1 cellular context compared by ENCODE assay signal in the genomic region with DNA sequence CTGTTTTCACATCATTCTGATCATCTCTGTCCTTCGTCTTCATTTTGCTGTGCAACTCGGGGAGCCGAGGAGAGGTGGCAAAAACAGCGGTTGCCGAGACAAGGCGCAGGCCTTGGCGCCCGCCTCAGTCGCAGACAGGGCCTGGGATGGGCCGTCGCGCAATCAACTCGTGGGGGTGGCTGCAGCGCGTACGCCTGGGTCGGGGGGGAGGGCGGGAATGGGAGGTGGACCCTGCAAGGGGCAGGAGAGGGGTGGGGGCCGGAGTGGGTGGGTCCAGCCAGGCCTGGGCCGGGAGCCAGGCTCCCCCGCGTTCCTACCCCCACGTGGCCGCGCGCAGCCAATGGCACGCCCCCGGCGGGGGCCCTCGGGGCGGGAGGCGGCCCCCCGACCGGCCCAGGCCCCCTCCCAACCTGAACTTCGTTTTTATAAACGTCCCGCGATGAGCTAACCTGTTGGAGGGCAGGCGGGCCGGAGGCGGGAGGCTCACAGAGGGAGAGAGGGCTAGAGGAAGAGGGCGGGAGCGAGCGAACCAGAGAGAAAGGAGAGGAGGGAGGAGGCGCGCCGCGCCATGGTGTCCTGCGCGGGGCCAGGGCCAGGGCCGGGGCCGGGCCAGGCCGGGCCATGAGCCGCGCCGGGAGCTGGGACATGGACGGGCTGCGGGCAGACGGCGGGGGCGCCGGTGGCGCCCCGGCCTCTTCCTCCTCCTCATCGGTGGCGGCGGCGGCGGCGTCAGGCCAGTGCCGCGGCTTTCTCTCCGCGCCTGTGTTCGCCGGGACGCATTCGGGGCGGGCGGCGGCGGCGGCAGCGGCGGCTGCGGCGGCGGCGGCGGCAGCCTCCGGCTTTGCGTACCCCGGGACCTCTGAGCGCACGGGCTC.
TF ChIP-seq lines count a peak whose summit lies in the region.

A gene (plus strand): TSS at position 452 of the 875 bp plus-strand sequence. CDS start 170 bp downstream, at position 622.

TF ChIP-seq in HEK293, 187 proteins besides CTCF, POLR2A, EP300 and RAD21 (continued from another document):
- TF ChIP-seq, protein P1, sequence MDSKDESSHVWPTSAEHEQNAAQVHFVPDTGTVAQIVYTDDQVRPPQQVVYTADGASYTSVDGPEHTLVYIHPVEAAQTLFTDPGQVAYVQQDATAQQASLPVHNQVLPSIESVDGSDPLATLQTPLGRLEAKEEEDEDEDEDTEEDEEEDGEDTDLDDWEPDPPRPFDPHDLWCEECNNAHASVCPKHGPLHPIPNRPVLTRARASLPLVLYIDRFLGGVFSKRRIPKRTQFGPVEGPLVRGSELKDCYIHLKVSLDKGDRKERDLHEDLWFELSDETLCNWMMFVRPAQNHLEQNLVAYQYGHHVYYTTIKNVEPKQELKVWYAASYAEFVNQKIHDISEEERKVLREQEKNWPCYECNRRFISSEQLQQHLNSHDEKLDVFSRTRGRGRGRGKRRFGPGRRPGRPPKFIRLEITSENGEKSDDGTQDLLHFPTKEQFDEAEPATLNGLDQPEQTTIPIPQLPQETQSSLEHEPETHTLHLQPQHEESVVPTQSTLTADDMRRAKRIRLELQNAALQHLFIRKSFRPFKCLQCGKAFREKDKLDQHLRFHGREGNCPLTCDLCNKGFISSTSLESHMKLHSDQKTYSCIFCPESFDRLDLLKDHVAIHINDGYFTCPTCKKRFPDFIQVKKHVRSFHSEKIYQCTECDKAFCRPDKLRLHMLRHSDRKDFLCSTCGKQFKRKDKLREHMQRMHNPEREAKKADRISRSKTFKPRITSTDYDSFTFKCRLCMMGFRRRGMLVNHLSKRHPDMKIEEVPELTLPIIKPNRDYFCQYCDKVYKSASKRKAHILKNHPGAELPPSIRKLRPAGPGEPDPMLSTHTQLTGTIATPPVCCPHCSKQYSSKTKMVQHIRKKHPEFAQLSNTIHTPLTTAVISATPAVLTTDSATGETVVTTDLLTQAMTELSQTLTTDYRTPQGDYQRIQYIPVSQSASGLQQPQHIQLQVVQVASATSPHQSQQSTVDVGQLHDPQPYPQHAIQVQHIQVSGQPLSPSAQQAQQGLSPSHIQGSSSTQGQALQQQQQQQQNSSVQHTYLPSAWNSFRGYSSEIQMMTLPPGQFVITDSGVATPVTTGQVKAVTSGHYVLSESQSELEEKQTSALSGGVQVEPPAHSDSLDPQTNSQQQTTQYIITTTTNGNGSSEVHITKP (tag by site-specific recombination; IDR thresholded peaks at IDR 0.05), result peak; percentile 24; the same call in 1 of the 2 replicates
- TF ChIP-seq ZIC2 (tag by site-specific recombination; IDR thresholded peaks at IDR 0.05) (peak; percentile 66), ZNF335 (tag by site-specific recombination; conservative IDR thresholded peaks at IDR 0.05) (peak; percentile 71), TCF7L2 (IDR thresholded peaks at IDR 0.05; ENCODE audit: borderline replicate concordance, low read depth, low read length) (no peak), ZBTB8A (tag by site-specific recombination; IDR thresholded peaks at IDR 0.05) (peak; percentile 80), GLIS1 (tag by site-specific recombination; IDR thresholded peaks at IDR 0.05) (peak; percentile 79; the same call in 1 of the 2 replicates), SCRT2 (tag by site-specific recombination; IDR thresholded peaks at IDR 0.05) (peak; percentile 91), OSR2 (tag by site-specific recombination; IDR thresholded peaks at IDR 0.05) (no peak), ZNF549 (tag by site-specific recombination; IDR thresholded peaks at IDR 0.05) (no peak), ZNF48 (tag by site-specific recombination; IDR thresholded peaks at IDR 0.05) (no peak), IKZF3 (tag by site-specific recombination; IDR thresholded peaks at IDR 0.05) (peak; percentile 48; the same call in 1 of the 2 replicates), ZNF302 (tag by site-specific recombination; IDR thresholded peaks at IDR 0.05; ENCODE audit: low read depth) (no peak), ZNF174 (tag by site-specific recombination; IDR thresholded peaks at IDR 0.05) (no peak), ZNF223 (tag by site-specific recombination; IDR thresholded peaks at IDR 0.05) (no peak), ZFHX2 (tag by site-specific recombination; conservative IDR thresholded peaks at IDR 0.05) (no peak; the same call in none of the 2 replicates), ZNF169 (tag by site-specific recombination; IDR thresholded peaks at IDR 0.05) (no peak), ZFP69B (tag by site-specific recombination; IDR thresholded peaks at IDR 0.05) (peak; percentile 66), ZNF175 (tag by site-specific recombination; IDR thresholded peaks at IDR 0.05) (no peak), ZNF596 (tag by site-specific recombination; IDR thresholded peaks at IDR 0.05) (no peak), KLF8 (tag by site-specific recombination; IDR thresholded peaks at IDR 0.05) (0 out of 2 replicates have a peak, but pooled peaks have one; percentile 42), HOXA7 (CRISPR knock-in tag; IDR thresholded peaks at IDR 0.05; ENCODE audit: borderline replicate concordance) (no peak), KLF10 (tag by site-specific recombination; IDR thresholded peaks at IDR 0.05) (peak; percentile 85), SP2 (tag by site-specific recombination; IDR thresholded peaks at IDR 0.05) (peak; percentile 49), RBAK (tag by site-specific recombination; IDR thresholded peaks at IDR 0.05) (no peak), ZNF561 (tag by site-specific recombination; IDR thresholded peaks at IDR 0.05; ENCODE audit: borderline replicate concordance) (0 out of 2 replicates have a peak, but pooled peaks have one; percentile 29)
- TF ChIP-seq, protein P2, sequence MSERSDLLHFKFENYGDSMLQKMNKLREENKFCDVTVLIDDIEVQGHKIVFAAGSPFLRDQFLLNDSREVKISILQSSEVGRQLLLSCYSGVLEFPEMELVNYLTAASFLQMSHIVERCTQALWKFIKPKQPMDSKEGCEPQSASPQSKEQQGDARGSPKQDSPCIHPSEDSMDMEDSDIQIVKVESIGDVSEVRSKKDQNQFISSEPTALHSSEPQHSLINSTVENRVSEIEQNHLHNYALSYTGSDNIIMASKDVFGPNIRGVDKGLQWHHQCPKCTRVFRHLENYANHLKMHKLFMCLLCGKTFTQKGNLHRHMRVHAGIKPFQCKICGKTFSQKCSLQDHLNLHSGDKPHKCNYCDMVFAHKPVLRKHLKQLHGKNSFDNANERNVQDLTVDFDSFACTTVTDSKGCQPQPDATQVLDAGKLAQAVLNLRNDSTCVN (tag by site-specific recombination; optimal IDR thresholded peaks at IDR 0.05), result peak; percentile 59
- TF ChIP-seq, protein P3, sequence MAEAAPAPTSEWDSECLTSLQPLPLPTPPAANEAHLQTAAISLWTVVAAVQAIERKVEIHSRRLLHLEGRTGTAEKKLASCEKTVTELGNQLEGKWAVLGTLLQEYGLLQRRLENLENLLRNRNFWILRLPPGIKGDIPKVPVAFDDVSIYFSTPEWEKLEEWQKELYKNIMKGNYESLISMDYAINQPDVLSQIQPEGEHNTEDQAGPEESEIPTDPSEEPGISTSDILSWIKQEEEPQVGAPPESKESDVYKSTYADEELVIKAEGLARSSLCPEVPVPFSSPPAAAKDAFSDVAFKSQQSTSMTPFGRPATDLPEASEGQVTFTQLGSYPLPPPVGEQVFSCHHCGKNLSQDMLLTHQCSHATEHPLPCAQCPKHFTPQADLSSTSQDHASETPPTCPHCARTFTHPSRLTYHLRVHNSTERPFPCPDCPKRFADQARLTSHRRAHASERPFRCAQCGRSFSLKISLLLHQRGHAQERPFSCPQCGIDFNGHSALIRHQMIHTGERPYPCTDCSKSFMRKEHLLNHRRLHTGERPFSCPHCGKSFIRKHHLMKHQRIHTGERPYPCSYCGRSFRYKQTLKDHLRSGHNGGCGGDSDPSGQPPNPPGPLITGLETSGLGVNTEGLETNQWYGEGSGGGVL (tag by site-specific recombination; IDR thresholded peaks at IDR 0.05), result peak; percentile 90; the same call in 1 of the 2 replicates
- TF ChIP-seq, protein P4, sequence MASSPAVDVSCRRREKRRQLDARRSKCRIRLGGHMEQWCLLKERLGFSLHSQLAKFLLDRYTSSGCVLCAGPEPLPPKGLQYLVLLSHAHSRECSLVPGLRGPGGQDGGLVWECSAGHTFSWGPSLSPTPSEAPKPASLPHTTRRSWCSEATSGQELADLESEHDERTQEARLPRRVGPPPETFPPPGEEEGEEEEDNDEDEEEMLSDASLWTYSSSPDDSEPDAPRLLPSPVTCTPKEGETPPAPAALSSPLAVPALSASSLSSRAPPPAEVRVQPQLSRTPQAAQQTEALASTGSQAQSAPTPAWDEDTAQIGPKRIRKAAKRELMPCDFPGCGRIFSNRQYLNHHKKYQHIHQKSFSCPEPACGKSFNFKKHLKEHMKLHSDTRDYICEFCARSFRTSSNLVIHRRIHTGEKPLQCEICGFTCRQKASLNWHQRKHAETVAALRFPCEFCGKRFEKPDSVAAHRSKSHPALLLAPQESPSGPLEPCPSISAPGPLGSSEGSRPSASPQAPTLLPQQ (tag by site-specific recombination; IDR thresholded peaks at IDR 0.05), result peak; percentile 86
- TF ChIP-seq, protein P5, sequence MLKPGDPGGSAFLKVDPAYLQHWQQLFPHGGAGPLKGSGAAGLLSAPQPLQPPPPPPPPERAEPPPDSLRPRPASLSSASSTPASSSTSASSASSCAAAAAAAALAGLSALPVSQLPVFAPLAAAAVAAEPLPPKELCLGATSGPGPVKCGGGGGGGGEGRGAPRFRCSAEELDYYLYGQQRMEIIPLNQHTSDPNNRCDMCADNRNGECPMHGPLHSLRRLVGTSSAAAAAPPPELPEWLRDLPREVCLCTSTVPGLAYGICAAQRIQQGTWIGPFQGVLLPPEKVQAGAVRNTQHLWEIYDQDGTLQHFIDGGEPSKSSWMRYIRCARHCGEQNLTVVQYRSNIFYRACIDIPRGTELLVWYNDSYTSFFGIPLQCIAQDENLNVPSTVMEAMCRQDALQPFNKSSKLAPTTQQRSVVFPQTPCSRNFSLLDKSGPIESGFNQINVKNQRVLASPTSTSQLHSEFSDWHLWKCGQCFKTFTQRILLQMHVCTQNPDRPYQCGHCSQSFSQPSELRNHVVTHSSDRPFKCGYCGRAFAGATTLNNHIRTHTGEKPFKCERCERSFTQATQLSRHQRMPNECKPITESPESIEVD (tag by site-specific recombination; IDR thresholded peaks at IDR 0.05), result peak; percentile 37; the same call in 1 of the 2 replicates
- TF ChIP-seq, protein P6, sequence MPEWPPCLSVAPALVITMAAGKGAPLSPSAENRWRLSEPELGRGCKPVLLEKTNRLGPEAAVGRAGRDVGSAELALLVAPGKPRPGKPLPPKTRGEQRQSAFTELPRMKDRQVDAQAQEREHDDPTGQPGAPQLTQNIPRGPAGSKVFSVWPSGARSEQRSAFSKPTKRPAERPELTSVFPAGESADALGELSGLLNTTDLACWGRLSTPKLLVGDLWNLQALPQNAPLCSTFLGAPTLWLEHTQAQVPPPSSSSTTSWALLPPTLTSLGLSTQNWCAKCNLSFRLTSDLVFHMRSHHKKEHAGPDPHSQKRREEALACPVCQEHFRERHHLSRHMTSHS (tag by site-specific recombination; IDR thresholded peaks at IDR 0.05), result no peak
- TF ChIP-seq, protein P7, sequence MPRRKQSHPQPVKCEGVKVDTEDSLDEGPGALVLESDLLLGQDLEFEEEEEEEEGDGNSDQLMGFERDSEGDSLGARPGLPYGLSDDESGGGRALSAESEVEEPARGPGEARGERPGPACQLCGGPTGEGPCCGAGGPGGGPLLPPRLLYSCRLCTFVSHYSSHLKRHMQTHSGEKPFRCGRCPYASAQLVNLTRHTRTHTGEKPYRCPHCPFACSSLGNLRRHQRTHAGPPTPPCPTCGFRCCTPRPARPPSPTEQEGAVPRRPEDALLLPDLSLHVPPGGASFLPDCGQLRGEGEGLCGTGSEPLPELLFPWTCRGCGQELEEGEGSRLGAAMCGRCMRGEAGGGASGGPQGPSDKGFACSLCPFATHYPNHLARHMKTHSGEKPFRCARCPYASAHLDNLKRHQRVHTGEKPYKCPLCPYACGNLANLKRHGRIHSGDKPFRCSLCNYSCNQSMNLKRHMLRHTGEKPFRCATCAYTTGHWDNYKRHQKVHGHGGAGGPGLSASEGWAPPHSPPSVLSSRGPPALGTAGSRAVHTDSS (tag by site-specific recombination; IDR thresholded peaks at IDR 0.05), result peak; percentile 61; the same call in 1 of the 2 replicates
